In the genomic region with DNA sequence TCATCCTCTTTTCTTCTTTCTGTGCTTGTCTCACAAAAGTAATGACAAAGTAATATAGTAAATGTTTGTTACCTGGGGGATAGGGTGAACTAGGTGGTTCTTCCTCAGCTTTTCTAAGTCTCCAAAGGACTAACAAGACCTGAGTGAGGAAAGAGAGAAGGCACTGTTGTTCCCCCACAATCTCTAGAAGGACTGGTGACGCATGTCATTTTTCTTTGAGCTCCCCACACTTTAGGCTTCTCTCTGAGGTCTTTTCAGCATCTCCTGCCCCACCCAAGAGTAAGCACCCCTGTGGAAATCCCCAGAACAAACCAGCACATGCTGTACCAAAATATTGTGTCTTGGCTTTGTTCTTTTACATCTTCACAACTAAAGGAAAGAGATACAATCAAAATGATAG, we compare ENCODE assay signal across 9 cellular contexts. TPM values are rescaled to one million over a fixed set of nuclear protein-coding genes. Genes with fewer than 3 reads are reported as not detected.
DNase-seq lines count a peak whose midpoint lies in the region; ATAC-seq and TF ChIP-seq lines count a peak whose summit lies in the region.
"Had no signal": no experiment of that assay in that cellular context is flagged by ENCODE, and none has a peak within 500 bp of the region (broad histone marks: within the 10 kb centered on the region; RNA-seq: fewer than 3 reads in every experiment).

No MANE protein-coding gene starts in this region.

- H3K27ac Mint-ChIP-seq in T-helper 17 cell: peak overlapping the region; percentile 99
- H3K27ac Mint-ChIP-seq in activated T-cell treated with anti-CD3 and anti-CD28 coated beads, Interleukin-2, amount 50 U/mL, for 24 hours: peak overlapping the region; percentile 100

- no CpG with 5 or more reads among the region's 1 CpG for WGBS in right lobe of liver (ENCODE audit: insufficient coverage, low coverage, low lambda C conversion rate, missing lambda C conversion rate)

- intact Hi-C loops in right lobe of liver (cut with DNase I): no loop called here

- no peaks in the 10 kb centered on the region for H3K27me3 Mint-ChIP-seq in T-helper 17 cell
- H3K27me3 Mint-ChIP-seq in activated T-cell treated with anti-CD3 and anti-CD28 coated beads, Interleukin-2, amount 50 U/mL, for 24 hours: no peaks in the 10 kb centered on the region

- TF ChIP-seq POLR2A in right lobe of liver (IDR thresholded peaks at IDR 0.05): peak; percentile 17

- H3K36me3 Mint-ChIP-seq in T-helper 17 cell (ENCODE audit: low read depth): peaks cover 13% of the 10 kb centered on the region
- H3K36me3 Mint-ChIP-seq in activated T-cell treated with anti-CD3 and anti-CD28 coated beads, Interleukin-2, amount 50 U/mL, for 24 hours (ENCODE audit: low read depth): peaks cover 85% of the 10 kb centered on the region

- H3K9me3 ChIP-seq in T-helper 17 cell (ENCODE audit: control insufficient read depth, low read length, poor library complexity, severe bottlenecking) (no peaks in the 10 kb centered on the region), right lobe of liver (no peaks in the 10 kb centered on the region)

- no peak overlapping the region for H3K4me3 ChIP-seq in right lobe of liver

- H3K4me1 ChIP-seq in right lobe of liver: no peaks in the 10 kb centered on the region

- no peak overlapping the region for H3K27ac ChIP-seq in right lobe of liver

- no peak for TF ChIP-seq CTCF in right lobe of liver (IDR thresholded peaks at IDR 0.05)

- peaks cover 7% of the 10 kb centered on the region for H3K9me3 Mint-ChIP-seq in activated T-cell treated with anti-CD3 and anti-CD28 coated beads, Interleukin-2, amount 50 U/mL, for 24 hours

- H3K36me3 ChIP-seq in right lobe of liver: no peaks in the 10 kb centered on the region

- H3K4me1 Mint-ChIP-seq in T-helper 17 cell: peaks cover 54% of the 10 kb centered on the region
- H3K4me1 Mint-ChIP-seq in activated T-cell treated with anti-CD3 and anti-CD28 coated beads, Interleukin-2, amount 50 U/mL, for 24 hours (ENCODE audit: low read depth): peaks cover 91% of the 10 kb centered on the region

- DNase-seq in T-helper 17 cell (peak; percentile 30 to 65 (median 56)), right lobe of liver (no peak), NCI-H1436 treated with DMSO at 0.1 percent for 48 hours (lab: John Stamatoyannopoulos, UW) (no peak), putamen (ENCODE audit: low spot score) (no peak)
- no peak for DNase-seq in activated T-cell treated with anti-CD3 and anti-CD28 coated beads, Interleukin-2, amount 50 U/mL, for 24 hours
- DNase-seq in stimulated activated naive CD8-positive, alpha-beta T cell treated with anti-CD3 and anti-CD28 coated beads, Interleukin-15, Interleukin-2, amounts not matched to agents 100 U/mL and 50 U/mL, for 24 hours: peak; percentile 55
- DNase-seq: GF-D8, NCI-H1048 had no signal

- ATAC-seq in T-helper 17 cell: peak; percentile 76
- peak in 1 of 4 donors; percentile 25 for ATAC-seq in right lobe of liver
- peak; percentile 45 for ATAC-seq in stimulated activated naive CD8-positive, alpha-beta T cell treated with anti-CD3 and anti-CD28 coated beads, Interleukin-15, Interleukin-2, amounts not matched to agents 100 U/mL and 50 U/mL, for 24 hours
- no peak for ATAC-seq in HG03159 (IDR thresholded peaks at IDR 0.05; ENCODE audit: unreplicated experiment)

- H3K27me3 ChIP-seq in right lobe of liver: no peaks in the 10 kb centered on the region

- peak overlapping the region; percentile 98 for H3K4me3 Mint-ChIP-seq in T-helper 17 cell
- peak overlapping the region; percentile 92 for H3K4me3 Mint-ChIP-seq in activated T-cell treated with anti-CD3 and anti-CD28 coated beads, Interleukin-2, amount 50 U/mL, for 24 hours

RNA-seq across cellular contexts. Expression of gene IL7R, which starts 2.4 kb away (rescaled TPM):
- total RNA-seq in T-helper 17 cell (1,000 to 10,000 TPM in 1 of 2 donors, 100 to 1,000 TPM in 1; 860 to 1,128 TPM), right lobe of liver (1 to 10 TPM in 5 of 6 experiments, under 1 TPM in 1; 0.75 to 7.4 (median 2.2) TPM)

Comparison
In these comparisons a context has a peak if more than half of its experiments do, and no peak if none do; other contexts are left out.
1. DNase-seq: peak in T-helper 17 cell (3 of 3) and stimulated activated naive CD8-positive, alpha-beta T cell treated with anti-CD3 and anti-CD28 coated beads, Interleukin-15, Interleukin-2, amounts not matched to agents 100 U/mL and 50 U/mL, for 24 hours (single experiment); none in activated T-cell treated with anti-CD3 and anti-CD28 coated beads, Interleukin-2, amount 50 U/mL, for 24 hours (single experiment), right lobe of liver (0 of 3), NCI-H1436 treated with DMSO at 0.1 percent for 48 hours (single experiment) and putamen (single experiment).
2. RNA of gene IL7R, which starts 2.4 kb away (total RNA-seq): 860 to 1,128 TPM in T-helper 17 cell; 0.75 to 7.4 TPM in right lobe of liver; every median in the first group is over 100 times any median in the second.